Comparison of ENCODE assay signal across 20 cellular contexts in the genomic region with DNA sequence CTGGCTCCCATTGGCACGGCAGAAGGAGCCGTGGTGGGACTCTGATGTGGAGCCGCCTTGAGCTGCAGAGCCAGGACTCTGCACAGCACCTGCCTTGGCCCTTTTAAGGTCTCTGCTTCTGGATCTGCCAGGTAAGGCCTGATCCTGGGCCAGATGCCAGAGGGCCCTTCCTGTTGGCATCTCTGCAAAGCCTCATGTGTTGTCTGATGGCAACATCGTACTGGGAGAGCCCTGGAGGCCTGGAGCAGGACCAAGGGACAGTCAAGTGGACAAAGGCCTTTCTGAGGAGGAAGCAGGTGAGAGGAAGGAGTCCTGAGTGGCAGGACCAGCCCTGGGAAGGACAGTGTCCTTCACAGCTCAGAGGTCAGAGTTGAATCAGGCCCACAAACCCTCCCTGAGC. TPM values are rescaled to one million over a fixed set of nuclear protein-coding genes. Genes with fewer than 3 reads are reported as not detected.
DNase-seq lines count a peak whose midpoint lies in the region; ATAC-seq, FAIRE-seq and TF ChIP-seq lines count a peak whose summit lies in the region.
"Had no signal": no experiment of that assay in that cellular context is flagged by ENCODE, and none has a peak within 500 bp of the region (broad histone marks: within the 10 kb centered on the region; RNA-seq: fewer than 3 reads in every experiment).

No MANE protein-coding gene starts in this region.

- no peak overlapping the region for H3K4me3 Mint-ChIP-seq in neural progenitor cell

- H3K27ac ChIP-seq in liver (ENCODE audit: low read depth in 1 of 2, low read length in 2 of 2) (no peak overlapping the region), HepG2 (ENCODE audit: extremely low read length, insufficient read depth, low read length) (no peak overlapping the region), RWPE2 (ENCODE audit: poor library complexity, severe bottlenecking) (no peak overlapping the region), transverse colon (no peak overlapping the region), aorta (ENCODE audit: low read depth in 1 of 2, low read length in 2 of 2) (no peak overlapping the region), neural progenitor cell (no peak overlapping the region)
- H3K27ac ChIP-seq: testis had no signal

- ATAC-seq in HepG2 (no peak), RWPE2 (ENCODE audit: low read depth) (0 out of 3 replicates have a peak, but pooled peaks have one; percentile 21), aorta (ENCODE audit: low FRiP score) (no peak)

- H4K20me1 ChIP-seq in HepG2 (ENCODE audit: insufficient read depth, low read length) (no peaks in the 10 kb centered on the region), neural progenitor cell (ENCODE audit: low read depth) (no peaks in the 10 kb centered on the region)

- H3K36me3 ChIP-seq in liver (ENCODE audit: control insufficient read depth in 4 of 4, insufficient read depth in 3 of 4, low read depth in 1 of 4, low read length in 3 of 4) (no peaks in the 10 kb centered on the region), HepG2 (replicated peaks in 1 of 2; ENCODE audit: control insufficient read depth in 1 of 2, insufficient read depth in 2 of 2, low read length in 2 of 2) (no peaks in the 10 kb centered on the region), RWPE2 (ENCODE audit: low read depth) (no peaks in the 10 kb centered on the region), transverse colon (no peaks in the 10 kb centered on the region), aorta (ENCODE audit: control insufficient read depth in 1 of 2, insufficient read depth in 2 of 2, low read length in 1 of 2) (no peaks in the 10 kb centered on the region), neural progenitor cell (no peaks in the 10 kb centered on the region)

- TF ChIP-seq RAD21 in liver (IDR thresholded peaks at IDR 0.05) (peak in 1 of 2 donors; percentile 36), HepG2 (CRISPR knock-in tag; IDR thresholded peaks at IDR 0.05) (no peak)

- H3F3A ChIP-seq in neural progenitor cell (ENCODE audit: low read depth): no peaks in the 10 kb centered on the region

- no peaks in the 10 kb centered on the region for H3K79me2 ChIP-seq in HepG2 (ENCODE audit: insufficient read depth, low read length)
- no peaks in the 10 kb centered on the region for H3K79me2 ChIP-seq in neural progenitor cell (ENCODE audit: low read depth)

- in situ Hi-C loops in HepG2 (cut with HindIII; ENCODE audit: extremely low pct_ligation_motif_present, low pct_unique_long_range_greater_than_20kb) (no loop called here), transverse colon (cut with MboI; ENCODE audit: low pct_ligation_motif_present in 1 of 4, low pct_unique_long_range_greater_than_20kb in 1 of 4, low sequenced_read_pairs in 3 of 4) (no loop called here)

- H3K4me1 ChIP-seq in liver (ENCODE audit: control insufficient read depth in 4 of 4, insufficient read depth in 4 of 4, low read length in 3 of 4): peaks cover 0 to 3% (median 0%) of the 10 kb centered on the region in 4 donors
- H3K4me1 ChIP-seq in HepG2 (ENCODE audit: insufficient read depth, low read length): peaks cover 21% of the 10 kb centered on the region
- no peaks in the 10 kb centered on the region for H3K4me1 ChIP-seq in RWPE2 (ENCODE audit: insufficient read depth, poor library complexity, severe bottlenecking)
- H3K4me1 ChIP-seq in transverse colon: peaks cover 0 to 16% (median 2%) of the 10 kb centered on the region in 4 donors
- H3K4me1 ChIP-seq in aorta (ENCODE audit: control insufficient read depth in 1 of 2, insufficient read depth in 2 of 2, low read length in 2 of 2): no peaks in the 10 kb centered on the region
- no peaks in the 10 kb centered on the region for H3K4me1 ChIP-seq in neural progenitor cell

- H3K4me1 Mint-ChIP-seq in neural progenitor cell: peaks cover 2% of the 10 kb centered on the region

- H3K27ac Mint-ChIP-seq in neural progenitor cell: no peak overlapping the region

- DNase-seq in HepG2 (ENCODE audit: low spot score): no peak
- DNase-seq in RWPE2 (ENCODE audit: low spot score): no peak
- DNase-seq in cerebellum (ENCODE audit: low spot score): peak; percentile 57
- DNase-seq in transverse colon: peak; percentile 43
- no peak for DNase-seq in aorta
- no peak for DNase-seq in neural progenitor cell (ENCODE audit: low spot score)
- no peak for DNase-seq in middle frontal gyrus (ENCODE audit: extremely low spot score, low spot score)
- DNase-seq: activated CD4-positive, alpha-beta T cell treated with anti-CD3 and anti-CD28 coated beads for 4 hours; activated gamma-delta T cell; DMS153; IMR-90; islet precursor cell; NCI-H524; testis had no signal

- H3K27me3 Mint-ChIP-seq in neural progenitor cell (ENCODE audit: insufficient read depth, low read depth): peaks cover 6% of the 10 kb centered on the region

- CTCF ChIA-PET in HepG2 (lab: Yijun Ruan, JAX; ENCODE audit: low intra/inter-chr PET ratio, low total read pairs): no interaction called here

- no peak overlapping the region for H3K9ac ChIP-seq in liver (ENCODE audit: low read depth in 1 of 2, low read length in 2 of 2)
- no peak overlapping the region for H3K9ac ChIP-seq in HepG2 (ENCODE audit: insufficient read depth, low read depth, low read length)
- H3K9ac ChIP-seq in neural progenitor cell: no peak overlapping the region

- H3K27me3 ChIP-seq in liver (ENCODE audit: control insufficient read depth in 4 of 4, insufficient read depth in 4 of 4, low read length in 3 of 4) (no peaks in the 10 kb centered on the region), HepG2 (ENCODE audit: control insufficient read depth in 1 of 2, insufficient read depth in 2 of 2, low read length in 2 of 2) (peaks cover 5 to 32% of the 10 kb centered on the region in 2 experiments; a peak in 3 of 5 replicates), RWPE2 (ENCODE audit: insufficient read depth, poor library complexity, severe bottlenecking) (no peaks in the 10 kb centered on the region), transverse colon (no peaks in the 10 kb centered on the region), aorta (ENCODE audit: control insufficient read depth in 1 of 2, insufficient read depth in 2 of 2, low read length in 1 of 2) (no peaks in the 10 kb centered on the region), neural progenitor cell (no peaks in the 10 kb centered on the region)
- H3K27me3 ChIP-seq: testis had no signal

- H3K4me2 ChIP-seq in HepG2 (ENCODE audit: low read depth, low read length) (no peak overlapping the region), neural progenitor cell (no peak overlapping the region)

- no peak for TF ChIP-seq EP300 in HepG2 (IDR thresholded peaks at IDR 0.05; ENCODE audit: low read depth in 2 of 2, low read length in 2 of 2)
- TF ChIP-seq EP300 in HepG2 (CRISPR knock-in tag; IDR thresholded peaks at IDR 0.05; ENCODE audit: borderline replicate concordance): no peak
- TF ChIP-seq EP300 in transverse colon (IDR thresholded peaks at IDR 0.05; ENCODE audit: low read depth): no peak

- H3K4me3 ChIP-seq in liver (ENCODE audit: low read depth in 1 of 3, low read length in 3 of 3) (no peak overlapping the region), HepG2 (replicated peaks in 1 of 3; ENCODE audit: insufficient read depth in 1 of 3, low read depth in 2 of 3, low read length in 3 of 3) (no peak overlapping the region), RWPE2 (ENCODE audit: severe bottlenecking) (no peak overlapping the region), transverse colon (no peak overlapping the region), aorta (ENCODE audit: low read length in 2 of 2) (no peak overlapping the region), neural progenitor cell (no peak overlapping the region)
- H3K4me3 ChIP-seq: testis had no signal

- intact Hi-C loops in HepG2 (cut with micrococcal nuclease; ENCODE audit: unreplicated experiment): no loop called here
- intact Hi-C loops in transverse colon (cut with DNase I; ENCODE audit: low total_unique reads): no loop called here
- intact Hi-C loops in aorta (cut with DNase I): no loop called here

- BruUV-seq in HepG2 (replicated peaks; lab: Mats Ljungman, UMichigan): no TSS peak

- H3K36me3 Mint-ChIP-seq in neural progenitor cell: no peaks in the 10 kb centered on the region

- TF ChIP-seq CTCF in liver (IDR thresholded peaks at IDR 0.05; ENCODE audit: low read depth, low read length, missing input control): no peak
- TF ChIP-seq CTCF in HepG2 (CRISPR knock-in tag; IDR thresholded peaks at IDR 0.05): no peak
- TF ChIP-seq CTCF in RWPE2 (IDR thresholded peaks at IDR 0.05; ENCODE audit: poor library complexity, severe bottlenecking): no peak
- no peak for TF ChIP-seq CTCF in transverse colon (IDR thresholded peaks at IDR 0.05)
- no peak for TF ChIP-seq CTCF in neural progenitor cell (IDR thresholded peaks at IDR 0.05)

- POLR2A ChIA-PET in HepG2 (lab: Yijun Ruan, JAX): no interaction called here

- TF ChIP-seq POLR2A in HepG2 (IDR thresholded peaks at IDR 0.05; ENCODE audit: insufficient read depth in 1 of 2, low read depth in 2 of 2, low read length in 2 of 2): no peak
- TF ChIP-seq POLR2A in transverse colon (IDR thresholded peaks at IDR 0.05): no peak

- H2AFZ ChIP-seq in HepG2 (ENCODE audit: low read length) (no peak overlapping the region), neural progenitor cell (replicated peaks) (no peak overlapping the region)

- WGBS in liver: 78% methylated on average over 4 of the region's 4 CpGs
- WGBS in HepG2 (ENCODE audit: low lambda C conversion rate): 60% methylated on average over 4 of the region's 4 CpGs
- WGBS in transverse colon (ENCODE audit: low coverage in 1 of 2), 2 donors: 40 to 64% methylated on average over 1 to 4 of the region's 4 CpGs
- WGBS in aorta, 2 donors: 73 to 79% methylated on average over 4 of the region's 4 CpGs

- FAIRE-seq in HepG2 (lab: Jason Lieb, UNC): no peak
- FAIRE-seq: endothelial cell of umbilical vein, H54, RCC 7860 had no signal

- H3K9me3 ChIP-seq in liver (ENCODE audit: control insufficient read depth in 4 of 4, low read length in 3 of 4) (no peaks in the 10 kb centered on the region), HepG2 (ENCODE audit: low read length) (no peaks in the 10 kb centered on the region), RWPE2 (ENCODE audit: severe bottlenecking) (no peaks in the 10 kb centered on the region), transverse colon (no peaks in the 10 kb centered on the region), aorta (ENCODE audit: control insufficient read depth, low read length) (no peaks in the 10 kb centered on the region), neural progenitor cell (ENCODE audit: low read depth) (no peaks in the 10 kb centered on the region)
- H3K9me3 ChIP-seq: testis had no signal

- H3K9me3 Mint-ChIP-seq in neural progenitor cell: no peaks in the 10 kb centered on the region

RNA-seq across cellular contexts. Expression of a gene that starts 26.1 kb away (rescaled TPM):
- total RNA-seq in liver: 10 to 100 TPM in 1 of 2 donors, 1 to 10 TPM in 1; 1.8 to 10.9 TPM
- polyA plus RNA-seq in liver: 1 to 10 TPM; 2.2 to 2.5 TPM
- 3.3 and 5.3 TPM in 2 replicates for total RNA-seq in HepG2 (2016; rRNA removed; fragmentation: Illumina TruSeq; extraction: Trizol)
- 5.4 and 8.1 TPM in 2 replicates for total RNA-seq in HepG2 (2016; cell fraction: cytosol; rRNA removed; fragmentation: Illumina TruSeq; extraction: Trizol; ENCODE audit: low read depth)
- total RNA-seq in HepG2 (2016; cell fraction: insoluble cytoplasmic fraction; rRNA removed; fragmentation: Illumina TruSeq; extraction: Trizol): 2.8 and 4.2 TPM in 2 replicates
- total RNA-seq in HepG2 (2016; cell fraction: membrane; rRNA removed; fragmentation: Illumina TruSeq; extraction: Trizol): 9.1 and 10.9 TPM in 2 replicates
- total RNA-seq in HepG2 (2016; cell fraction: nucleus; rRNA removed; fragmentation: Illumina TruSeq; extraction: Trizol): 5.6 and 5.7 TPM in 2 replicates
- polyA plus RNA-seq in HepG2 (2011; rRNA removed): 6.3 and 9.4 TPM in 2 replicates
- polyA plus RNA-seq in HepG2 (2011; cell fraction: cytosol; rRNA removed): 5.3 and 8.4 TPM in 2 replicates
- 30.3 and 31.6 TPM in 2 replicates for polyA plus RNA-seq in HepG2 (2011; cell fraction: nucleus; rRNA removed)
- polyA plus RNA-seq in HepG2 (2012): 6.5 and 7.4 TPM in 2 replicates
- polyA plus RNA-seq in HepG2 (2016; cell fraction: cytosol; fragmentation: Illumina TruSeq; extraction: Trizol; ENCODE audit: low read depth): 5.5 and 7.8 TPM in 2 replicates
- polyA plus RNA-seq in HepG2 (2016; cell fraction: insoluble cytoplasmic fraction; fragmentation: Illumina TruSeq; extraction: Trizol; ENCODE audit: low read depth): 5.2 and 6.3 TPM in 2 replicates
- polyA plus RNA-seq in HepG2 (2016; cell fraction: membrane; fragmentation: Illumina TruSeq; extraction: Trizol; ENCODE audit: low read depth): 7.1 and 9.9 TPM in 2 replicates
- 8.1 and 8.6 TPM in 2 replicates for polyA plus RNA-seq in HepG2 (2016; cell fraction: nucleus; fragmentation: Illumina TruSeq; extraction: Trizol; ENCODE audit: insufficient read depth, low read depth)
- 3.9 and 31.0 TPM in 2 replicates for polyA minus RNA-seq in HepG2 (2011; rRNA and poly(A)+ RNA removed; ENCODE audit: low replicate concordance)
- polyA minus RNA-seq in HepG2 (2011; cell fraction: cytosol; rRNA and poly(A)+ RNA removed): 12.0 and 14.0 TPM in 2 replicates
- 44.8 and 46.1 TPM in 2 replicates for polyA minus RNA-seq in HepG2 (2011; cell fraction: nucleus; rRNA and poly(A)+ RNA removed)
- total RNA-seq in cerebellum: 3.2 TPM
- total RNA-seq in transverse colon: 10 to 100 TPM in 2 of 4 donors, 1 to 10 TPM in 2; 2.2 to 17.6 (median 10.8) TPM
- total RNA-seq in aorta: 1 to 10 TPM; 4.3 to 6.4 TPM
- 1 to 10 TPM; 1.5 to 2.6 TPM for polyA plus RNA-seq in aorta
- 1.6 and 7.3 TPM in 2 replicates for total RNA-seq in neural progenitor cell (ENCODE audit: low replicate concordance)

RNA-seq across cellular contexts. Expression of a gene that starts 39.2 kb away (rescaled TPM):
- total RNA-seq in liver: not detected
- not detected for polyA plus RNA-seq in liver
- not detected in 2 replicates for total RNA-seq in HepG2 (2016; rRNA removed; fragmentation: Illumina TruSeq; extraction: Trizol)
- not detected in 2 replicates for total RNA-seq in HepG2 (2016; cell fraction: cytosol; rRNA removed; fragmentation: Illumina TruSeq; extraction: Trizol; ENCODE audit: low read depth)
- total RNA-seq in HepG2 (2016; cell fraction: insoluble cytoplasmic fraction; rRNA removed; fragmentation: Illumina TruSeq; extraction: Trizol): not detected in 2 replicates
- not detected in 2 replicates for total RNA-seq in HepG2 (2016; cell fraction: membrane; rRNA removed; fragmentation: Illumina TruSeq; extraction: Trizol)
- total RNA-seq in HepG2 (2016; cell fraction: nucleus; rRNA removed; fragmentation: Illumina TruSeq; extraction: Trizol): not detected in 2 replicates
- polyA plus RNA-seq in HepG2 (2011; rRNA removed): not detected in 2 replicates
- polyA plus RNA-seq in HepG2 (2011; cell fraction: cytosol; rRNA removed): not detected in 2 replicates
- polyA plus RNA-seq in HepG2 (2011; cell fraction: nucleus; rRNA removed): not detected in 2 replicates
- polyA plus RNA-seq in HepG2 (2012): not detected in 2 replicates
- polyA plus RNA-seq in HepG2 (2016; cell fraction: cytosol; fragmentation: Illumina TruSeq; extraction: Trizol; ENCODE audit: low read depth): not detected in 2 replicates
- not detected in 2 replicates for polyA plus RNA-seq in HepG2 (2016; cell fraction: insoluble cytoplasmic fraction; fragmentation: Illumina TruSeq; extraction: Trizol; ENCODE audit: low read depth)
- polyA plus RNA-seq in HepG2 (2016; cell fraction: membrane; fragmentation: Illumina TruSeq; extraction: Trizol; ENCODE audit: low read depth): not detected in 2 replicates
- polyA plus RNA-seq in HepG2 (2016; cell fraction: nucleus; fragmentation: Illumina TruSeq; extraction: Trizol; ENCODE audit: insufficient read depth, low read depth): not detected in 2 replicates
- polyA minus RNA-seq in HepG2 (2011; rRNA and poly(A)+ RNA removed; ENCODE audit: low replicate concordance): not detected in 2 replicates
- polyA minus RNA-seq in HepG2 (2011; cell fraction: cytosol; rRNA and poly(A)+ RNA removed): not detected in 2 replicates
- polyA minus RNA-seq in HepG2 (2011; cell fraction: nucleus; rRNA and poly(A)+ RNA removed): not detected in 2 replicates
- not detected for total RNA-seq in cerebellum
- not detected for total RNA-seq in transverse colon
- total RNA-seq in aorta: not detected
- not detected for polyA plus RNA-seq in aorta
- not detected in 2 replicates for total RNA-seq in neural progenitor cell (ENCODE audit: low replicate concordance)
- total RNA-seq: endothelial cell of umbilical vein, glomerular endothelial cell, IMR-90, posterior vena cava had no signal
- polyA plus RNA-seq: endothelial cell of umbilical vein, IMR-90 had no signal

RNA-seq across cellular contexts. Expression of a gene that starts 43.5 kb away (rescaled TPM):
- total RNA-seq in liver (not detected), HepG2 (2016; rRNA removed; fragmentation: Illumina TruSeq; extraction: Trizol) (not detected in 2 replicates), cerebellum (not detected), transverse colon (not detected), aorta (not detected), neural progenitor cell (ENCODE audit: low replicate concordance) (not detected in 2 replicates)
- polyA plus RNA-seq in liver (not detected), HepG2 (2011; rRNA removed) (not detected in 2 replicates), aorta (not detected)
- not detected in 2 replicates for total RNA-seq in HepG2 (2016; cell fraction: cytosol; rRNA removed; fragmentation: Illumina TruSeq; extraction: Trizol; ENCODE audit: low read depth)
- not detected in 2 replicates for total RNA-seq in HepG2 (2016; cell fraction: insoluble cytoplasmic fraction; rRNA removed; fragmentation: Illumina TruSeq; extraction: Trizol)
- not detected in 2 replicates for total RNA-seq in HepG2 (2016; cell fraction: membrane; rRNA removed; fragmentation: Illumina TruSeq; extraction: Trizol)
- not detected in 2 replicates for total RNA-seq in HepG2 (2016; cell fraction: nucleus; rRNA removed; fragmentation: Illumina TruSeq; extraction: Trizol)
- polyA plus RNA-seq in HepG2 (2011; cell fraction: cytosol; rRNA removed): not detected in 2 replicates
- not detected in 2 replicates for polyA plus RNA-seq in HepG2 (2011; cell fraction: nucleus; rRNA removed)
- polyA plus RNA-seq in HepG2 (2012): not detected in 2 replicates
- not detected in 2 replicates for polyA plus RNA-seq in HepG2 (2016; cell fraction: cytosol; fragmentation: Illumina TruSeq; extraction: Trizol; ENCODE audit: low read depth)
- not detected in 2 replicates for polyA plus RNA-seq in HepG2 (2016; cell fraction: insoluble cytoplasmic fraction; fragmentation: Illumina TruSeq; extraction: Trizol; ENCODE audit: low read depth)
- not detected in 2 replicates for polyA plus RNA-seq in HepG2 (2016; cell fraction: membrane; fragmentation: Illumina TruSeq; extraction: Trizol; ENCODE audit: low read depth)
- not detected in 2 replicates for polyA plus RNA-seq in HepG2 (2016; cell fraction: nucleus; fragmentation: Illumina TruSeq; extraction: Trizol; ENCODE audit: insufficient read depth, low read depth)
- not detected in 2 replicates for polyA minus RNA-seq in HepG2 (2011; rRNA and poly(A)+ RNA removed; ENCODE audit: low replicate concordance)
- not detected in 2 replicates for polyA minus RNA-seq in HepG2 (2011; cell fraction: cytosol; rRNA and poly(A)+ RNA removed)
- 2.8 TPM in 1 of 2 replicates, not detected in the other for polyA minus RNA-seq in HepG2 (2011; cell fraction: nucleus; rRNA and poly(A)+ RNA removed)
- total RNA-seq: endothelial cell of umbilical vein, glomerular endothelial cell, IMR-90, posterior vena cava had no signal
- polyA plus RNA-seq: endothelial cell of umbilical vein, IMR-90 had no signal

RNA-seq across cellular contexts. Expression of a gene that starts 46.4 kb away (rescaled TPM):
- total RNA-seq in liver: not detected
- polyA plus RNA-seq in liver: not detected
- not detected in 2 replicates for total RNA-seq in HepG2 (2016; rRNA removed; fragmentation: Illumina TruSeq; extraction: Trizol)
- 0.61 TPM in 1 of 2 replicates, not detected in the other for total RNA-seq in HepG2 (2016; cell fraction: cytosol; rRNA removed; fragmentation: Illumina TruSeq; extraction: Trizol; ENCODE audit: low read depth)
- total RNA-seq in HepG2 (2016; cell fraction: insoluble cytoplasmic fraction; rRNA removed; fragmentation: Illumina TruSeq; extraction: Trizol): not detected in 2 replicates
- 0.28 and 0.52 TPM in 2 replicates for total RNA-seq in HepG2 (2016; cell fraction: membrane; rRNA removed; fragmentation: Illumina TruSeq; extraction: Trizol)
- not detected in 2 replicates for total RNA-seq in HepG2 (2016; cell fraction: nucleus; rRNA removed; fragmentation: Illumina TruSeq; extraction: Trizol)
- polyA plus RNA-seq in HepG2 (2011; rRNA removed): 0.54 TPM in 1 of 2 replicates, not detected in the other
- polyA plus RNA-seq in HepG2 (2011; cell fraction: cytosol; rRNA removed): 0.19 and 0.26 TPM in 2 replicates
- not detected in 2 replicates for polyA plus RNA-seq in HepG2 (2011; cell fraction: nucleus; rRNA removed)
- not detected in 2 replicates for polyA plus RNA-seq in HepG2 (2012)
- 1.6 and 2.0 TPM in 2 replicates for polyA plus RNA-seq in HepG2 (2016; cell fraction: cytosol; fragmentation: Illumina TruSeq; extraction: Trizol; ENCODE audit: low read depth)
- 0.56 TPM in 1 of 2 replicates, not detected in the other for polyA plus RNA-seq in HepG2 (2016; cell fraction: insoluble cytoplasmic fraction; fragmentation: Illumina TruSeq; extraction: Trizol; ENCODE audit: low read depth)
- 0.55 and 0.73 TPM in 2 replicates for polyA plus RNA-seq in HepG2 (2016; cell fraction: membrane; fragmentation: Illumina TruSeq; extraction: Trizol; ENCODE audit: low read depth)
- not detected in 2 replicates for polyA plus RNA-seq in HepG2 (2016; cell fraction: nucleus; fragmentation: Illumina TruSeq; extraction: Trizol; ENCODE audit: insufficient read depth, low read depth)
- not detected in 2 replicates for polyA minus RNA-seq in HepG2 (2011; rRNA and poly(A)+ RNA removed; ENCODE audit: low replicate concordance)
- polyA minus RNA-seq in HepG2 (2011; cell fraction: cytosol; rRNA and poly(A)+ RNA removed): not detected in 2 replicates
- not detected in 2 replicates for polyA minus RNA-seq in HepG2 (2011; cell fraction: nucleus; rRNA and poly(A)+ RNA removed)
- total RNA-seq in cerebellum: not detected
- total RNA-seq in transverse colon: not detected
- not detected for total RNA-seq in aorta
- polyA plus RNA-seq in aorta: not detected
- total RNA-seq in neural progenitor cell (ENCODE audit: low replicate concordance): not detected in 2 replicates
- total RNA-seq: endothelial cell of umbilical vein, glomerular endothelial cell, IMR-90, posterior vena cava had no signal
- polyA plus RNA-seq: endothelial cell of umbilical vein, IMR-90 had no signal

RNA-seq across cellular contexts. Expression of a gene that starts 51.2 kb away (rescaled TPM):
- total RNA-seq in liver (not detected), HepG2 (2016; rRNA removed; fragmentation: Illumina TruSeq; extraction: Trizol) (not detected in 2 replicates), cerebellum (not detected), transverse colon (not detected), aorta (not detected), neural progenitor cell (ENCODE audit: low replicate concordance) (not detected in 2 replicates)
- polyA plus RNA-seq in liver (not detected), HepG2 (2011; rRNA removed) (not detected in 2 replicates), aorta (not detected)
- total RNA-seq in HepG2 (2016; cell fraction: cytosol; rRNA removed; fragmentation: Illumina TruSeq; extraction: Trizol; ENCODE audit: low read depth): not detected in 2 replicates
- total RNA-seq in HepG2 (2016; cell fraction: insoluble cytoplasmic fraction; rRNA removed; fragmentation: Illumina TruSeq; extraction: Trizol): not detected in 2 replicates
- total RNA-seq in HepG2 (2016; cell fraction: membrane; rRNA removed; fragmentation: Illumina TruSeq; extraction: Trizol): not detected in 2 replicates
- not detected in 2 replicates for total RNA-seq in HepG2 (2016; cell fraction: nucleus; rRNA removed; fragmentation: Illumina TruSeq; extraction: Trizol)
- polyA plus RNA-seq in HepG2 (2011; cell fraction: cytosol; rRNA removed): 0.44 TPM in 1 of 2 replicates, not detected in the other
- not detected in 2 replicates for polyA plus RNA-seq in HepG2 (2011; cell fraction: nucleus; rRNA removed)
- polyA plus RNA-seq in HepG2 (2012): not detected in 2 replicates
- polyA plus RNA-seq in HepG2 (2016; cell fraction: cytosol; fragmentation: Illumina TruSeq; extraction: Trizol; ENCODE audit: low read depth): not detected in 2 replicates
- polyA plus RNA-seq in HepG2 (2016; cell fraction: insoluble cytoplasmic fraction; fragmentation: Illumina TruSeq; extraction: Trizol; ENCODE audit: low read depth): not detected in 2 replicates
- polyA plus RNA-seq in HepG2 (2016; cell fraction: membrane; fragmentation: Illumina TruSeq; extraction: Trizol; ENCODE audit: low read depth): not detected in 2 replicates
- polyA plus RNA-seq in HepG2 (2016; cell fraction: nucleus; fragmentation: Illumina TruSeq; extraction: Trizol; ENCODE audit: insufficient read depth, low read depth): not detected in 2 replicates
- polyA minus RNA-seq in HepG2 (2011; rRNA and poly(A)+ RNA removed; ENCODE audit: low replicate concordance): not detected in 2 replicates
- polyA minus RNA-seq in HepG2 (2011; cell fraction: cytosol; rRNA and poly(A)+ RNA removed): not detected in 2 replicates
- not detected in 2 replicates for polyA minus RNA-seq in HepG2 (2011; cell fraction: nucleus; rRNA and poly(A)+ RNA removed)
- total RNA-seq: endothelial cell of umbilical vein, glomerular endothelial cell, IMR-90, posterior vena cava had no signal
- polyA plus RNA-seq: endothelial cell of umbilical vein, IMR-90 had no signal

Comparison
In these comparisons a context has a peak if more than half of its experiments do, and no peak if none do; other contexts are left out.
1. DNase-seq: peak in cerebellum (single experiment) and transverse colon (single experiment); none in HepG2 (single experiment), RWPE2 (single experiment), aorta (0 of 2), neural progenitor cell (single experiment) and middle frontal gyrus (single experiment).